26 cellular contexts compared by ENCODE assay signal in the genomic region with DNA sequence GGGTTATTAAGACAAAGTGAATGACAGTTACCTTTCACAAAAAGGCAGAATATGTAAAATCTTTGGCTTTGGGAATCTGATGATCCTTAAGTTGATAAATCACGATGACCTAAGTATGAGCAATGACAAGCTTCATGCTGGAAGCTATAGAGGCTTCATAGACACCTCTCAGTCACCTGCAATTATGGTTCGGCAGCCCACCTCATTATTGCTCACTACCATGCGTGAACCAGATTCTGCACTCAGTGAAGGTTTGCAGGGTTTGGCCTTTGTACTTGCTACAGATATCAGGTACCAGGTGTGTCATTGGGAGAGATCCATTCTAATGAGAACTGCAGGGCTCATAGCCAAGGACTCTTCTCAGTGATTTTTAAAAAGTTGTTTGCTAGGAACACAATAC.
"Had no signal": no experiment of that assay in that cellular context is flagged by ENCODE, and none has a peak within 500 bp of the region (broad histone marks: within the 10 kb centered on the region; RNA-seq: fewer than 3 reads in every experiment).

No MANE protein-coding gene starts in this region.

- H3K4me1 ChIP-seq: adrenal gland, body of pancreas, colonic mucosa, esophagus muscularis mucosa had no signal

- DNase-seq: activated CD4-positive, alpha-beta memory T cell treated with anti-CD3 and anti-CD28 coated beads for 36 hours; activated CD4-positive, alpha-beta T cell treated with anti-CD3 and anti-CD28 coated beads for 36 hours; activated CD4-positive, alpha-beta T cell treated with anti-CD3 and anti-CD28 coated beads, Interleukin-2, amount 10 ng/mL, durations not matched to agents 24 days and 14 days; activated CD4-positive, CD25-positive, alpha-beta regulatory T cell; activated CD4-positive, CD25-positive, alpha-beta regulatory T cell treated with anti-CD3 and anti-CD28 coated beads, Interleukin-2, amount 50 U/mL, for 72 hours; activated CD8-positive, alpha-beta memory T cell treated with anti-CD3 and anti-CD28 coated beads, Interleukin-2, amount 10 ng/mL, durations not matched to agents 7 days and 5 days; activated CD8-positive, alpha-beta memory T cell treated with anti-CD3 and anti-CD28 coated beads, Interleukin-2, amount 50 U/mL, for 4 hours; activated CD8-positive, alpha-beta T cell treated with anti-CD3 and anti-CD28 coated beads, Interleukin-2, amount 10 ng/mL, durations not matched to agents 7 days and 5 days; activated effector memory CD4-positive, alpha-beta T cell treated with anti-CD3 and anti-CD28 coated beads, Interleukin-2, amount 50 U/mL, for 16 hours; activated naive CD4-positive, alpha-beta T cell treated with anti-CD3 and anti-CD28 coated beads for 36 hours; activated naive CD8-positive, alpha-beta T cell treated with anti-CD3 and anti-CD28 coated beads for 36 hours; activated naive CD8-positive, alpha-beta T cell treated with anti-CD3 and anti-CD28 coated beads, Interleukin-2, amount 50 U/mL, for 24 hours; activated T-cell treated with anti-CD3 and anti-CD28 coated beads, Interleukin-2, amount 50 U/mL, for 1 hour; activated T-cell treated with anti-CD3 and anti-CD28 coated beads, Interleukin-2, amount 50 U/mL, for 48 hours; adrenal gland; amygdala; aorta; body of pancreas; central memory CD4-positive, alpha-beta T cell; cerebellar nuclear complex; colonic mucosa; effector CD8-positive, alpha-beta T cell; head of caudate nucleus; hippocampal formation; T-helper 2 cell had no signal

- H3K4me3 ChIP-seq: adrenal gland, body of pancreas, colonic mucosa, esophagus muscularis mucosa had no signal

- H3K27me3 ChIP-seq: adrenal gland, body of pancreas, colonic mucosa, esophagus muscularis mucosa had no signal

- H3K27ac ChIP-seq: adrenal gland, body of pancreas, colonic mucosa, esophagus muscularis mucosa had no signal

- H3K36me3 ChIP-seq: adrenal gland, colonic mucosa, esophagus muscularis mucosa had no signal

- ATAC-seq: activated CD4-positive, alpha-beta T cell treated with anti-CD3 and anti-CD28 coated beads for 36 hours; activated CD8-positive, alpha-beta memory T cell treated with anti-CD3 and anti-CD28 coated beads, Interleukin-2, amount 10 ng/mL, durations not matched to agents 7 days and 5 days; activated CD8-positive, alpha-beta T cell treated with anti-CD3 and anti-CD28 coated beads, Interleukin-2, amount 10 ng/mL, durations not matched to agents 7 days and 5 days; activated naive CD8-positive, alpha-beta T cell treated with anti-CD3 and anti-CD28 coated beads, Interleukin-2, amount 50 U/mL, for 24 hours; body of pancreas had no signal

- H3K9me3 ChIP-seq: adrenal gland, colonic mucosa, esophagus muscularis mucosa had no signal
